In genomic region chr20:44884907-44885391, GRCh38 we compare ENCODE assay signal across 1 cellular context.
TF ChIP-seq lines count a peak whose summit lies in the region.

No MANE protein-coding gene starts in this region.

TF ChIP-seq in K562, 482 proteins besides CTCF, POLR2A, EP300 and RAD21:
- TF ChIP-seq ZBTB33 (CRISPR knock-in tag; IDR thresholded peaks at IDR 0.05) (0 out of 2 replicates have a peak, but pooled peaks have one; percentile 14), NFIC (IDR thresholded peaks at IDR 0.05) (peak; percentile 79; the same call in 1 of the 2 replicates), CBFA2T3 (IDR thresholded peaks at IDR 0.05) (0 out of 2 replicates have a peak, but pooled peaks have one; percentile 1), ZNF766 (CRISPR knock-in tag; conservative IDR thresholded peaks at IDR 0.05) (no peak), TCF3 (CRISPR knock-in tag; IDR thresholded peaks at IDR 0.05) (0 out of 2 replicates have a peak, but pooled peaks have one; percentile 4)
